ENCODE assay signal across 14 cellular contexts in the genomic region with DNA sequence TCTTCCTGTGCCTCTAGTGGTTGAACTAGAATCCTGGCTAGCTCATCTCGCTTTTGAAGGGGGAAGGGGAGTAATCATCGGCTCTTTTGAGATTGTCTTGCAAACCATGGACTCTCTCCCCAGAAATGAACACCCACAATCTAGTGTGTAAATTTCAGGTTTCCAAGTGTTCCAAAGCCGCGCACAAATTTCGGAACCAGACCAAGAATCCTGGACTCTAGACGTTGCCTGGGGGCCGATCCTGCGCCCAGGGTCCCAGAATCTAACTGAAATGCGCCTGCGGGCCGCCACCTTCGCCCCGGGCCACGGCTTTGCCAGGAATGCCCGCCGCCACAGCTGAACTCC. TPM values are rescaled to one million over a fixed set of nuclear protein-coding genes. Genes with fewer than 3 reads are reported as not detected.
DNase-seq lines count a peak whose midpoint lies in the region; ATAC-seq and TF ChIP-seq lines count a peak whose summit lies in the region.
"Had no signal": no experiment of that assay in that cellular context is flagged by ENCODE, and none has a peak within 500 bp of the region (broad histone marks: within the 10 kb centered on the region; RNA-seq: fewer than 3 reads in every experiment).

No MANE protein-coding gene starts in this region.

- TF ChIP-seq CTCF in suprapubic skin (IDR thresholded peaks at IDR 0.05), result no peak

- DNase-seq in activated T-cell treated with anti-CD3 and anti-CD28 coated beads, Interleukin-2, amount 50 U/mL, for 4 hours, result no peak
- DNase-seq in activated T-cell treated with anti-CD3 and anti-CD28 coated beads, Interleukin-2, amount 50 U/mL, for 48 hours, result no peak
- no peak for DNase-seq in activated naive CD8-positive, alpha-beta T cell treated with anti-CD3 and anti-CD28 coated beads for 36 hours
- DNase-seq in suprapubic skin (ENCODE audit: low spot score in 2 of 2) (no peak), NCI-H2171 (lab: John Stamatoyannopoulos, UW) (no peak), GDM1 (lab: John Stamatoyannopoulos, UW) (no peak), medulla oblongata (ENCODE audit: extremely low spot score) (no peak)
- DNase-seq: activated CD4-positive, alpha-beta T cell treated with anti-CD3 and anti-CD28 coated beads for 1 hour; activated gamma-delta T cell treated with Interleukin-2 at 50 U/mL for 16 hours; NCI-H226; SIG-M5 had no signal

- TF ChIP-seq EP300 in suprapubic skin (IDR thresholded peaks at IDR 0.05), result no peak

- H3K27ac ChIP-seq in iPS-20b (ENCODE audit: low read length), result no peak overlapping the region
- no peak overlapping the region for H3K27ac ChIP-seq in suprapubic skin

- H3K4me3 Mint-ChIP-seq in activated T-cell treated with anti-CD3 and anti-CD28 coated beads, Interleukin-2, amount 50 U/mL, for 4 hours, result peak overlapping the region; percentile 19
- H3K4me3 Mint-ChIP-seq in activated naive CD8-positive, alpha-beta T cell treated with anti-CD3 and anti-CD28 coated beads for 36 hours, result peak overlapping the region; percentile 12

- no peak overlapping the region for H3K9ac ChIP-seq in iPS-20b (ENCODE audit: low read depth, low read length)

- no peak overlapping the region for H3K27ac Mint-ChIP-seq in activated naive CD8-positive, alpha-beta T cell treated with anti-CD3 and anti-CD28 coated beads for 36 hours

- H3K27me3 ChIP-seq in iPS-20b (ENCODE audit: insufficient read depth, low read length), result peaks cover 93% of the 10 kb centered on the region
- H3K27me3 ChIP-seq in suprapubic skin, result peaks cover 87% of the 10 kb centered on the region

- no peaks in the 10 kb centered on the region for H3K36me3 Mint-ChIP-seq in activated T-cell treated with anti-CD3 and anti-CD28 coated beads, Interleukin-2, amount 50 U/mL, for 4 hours (ENCODE audit: insufficient read depth)
- no peaks in the 10 kb centered on the region for H3K36me3 Mint-ChIP-seq in activated naive CD8-positive, alpha-beta T cell treated with anti-CD3 and anti-CD28 coated beads for 36 hours

- H3K9me3 Mint-ChIP-seq in activated T-cell treated with anti-CD3 and anti-CD28 coated beads, Interleukin-2, amount 50 U/mL, for 4 hours, result no peaks in the 10 kb centered on the region
- H3K9me3 Mint-ChIP-seq in activated naive CD8-positive, alpha-beta T cell treated with anti-CD3 and anti-CD28 coated beads for 36 hours, result no peaks in the 10 kb centered on the region

- H3K4me3 ChIP-seq in iPS-20b (ENCODE audit: low read length) (peak overlapping the region; percentile 55), suprapubic skin (peak overlapping the region; percentile 38)

- H3K36me3 ChIP-seq in iPS-20b (ENCODE audit: insufficient read depth, low read depth, low read length), result no peaks in the 10 kb centered on the region
- no peaks in the 10 kb centered on the region for H3K36me3 ChIP-seq in suprapubic skin

- peaks cover 72% of the 10 kb centered on the region for H3K27me3 Mint-ChIP-seq in activated T-cell treated with anti-CD3 and anti-CD28 coated beads, Interleukin-2, amount 50 U/mL, for 4 hours (ENCODE audit: low read depth)
- peaks cover 87% of the 10 kb centered on the region for H3K27me3 Mint-ChIP-seq in activated naive CD8-positive, alpha-beta T cell treated with anti-CD3 and anti-CD28 coated beads for 36 hours

- peaks cover 21% of the 10 kb centered on the region for H3K4me1 Mint-ChIP-seq in activated T-cell treated with anti-CD3 and anti-CD28 coated beads, Interleukin-2, amount 50 U/mL, for 4 hours (ENCODE audit: low read depth)
- H3K4me1 Mint-ChIP-seq in activated naive CD8-positive, alpha-beta T cell treated with anti-CD3 and anti-CD28 coated beads for 36 hours, result peaks cover 17% of the 10 kb centered on the region

- ATAC-seq in activated T-cell treated with anti-CD3 and anti-CD28 coated beads, Interleukin-2, amount 50 U/mL, for 4 hours, result no peak

- 9% methylated on average over 8 of the region's 16 CpGs for WGBS in suprapubic skin

- H3K4me1 ChIP-seq in iPS-20b (ENCODE audit: insufficient read depth, low read length) (0 out of 2 replicates have a peak, but pooled peaks cover 2% of the 10 kb centered on the region), suprapubic skin (peaks cover 37% of the 10 kb centered on the region)

- no peak for TF ChIP-seq POLR2A in suprapubic skin (IDR thresholded peaks at IDR 0.05)

- H3K9me3 ChIP-seq in iPS-20b (ENCODE audit: insufficient read depth, low read depth, low read length) (peaks cover 11% of the 10 kb centered on the region; the same call in 1 of the 2 replicates), suprapubic skin (no peaks in the 10 kb centered on the region)

RNA-seq across cellular contexts. Expression of gene FOXE1, which starts 4.8 kb away (rescaled TPM):
- not detected for total RNA-seq in activated T-cell treated with anti-CD3 and anti-CD28 coated beads, Interleukin-2, amount 50 U/mL, for 4 hours
- not detected for total RNA-seq in activated naive CD8-positive, alpha-beta T cell treated with anti-CD3 and anti-CD28 coated beads for 36 hours
- 1 to 10 TPM in 3 of 4 donors, under 1 TPM in 1; 0.48 to 3.9 (median 2.0) TPM for total RNA-seq in suprapubic skin
- total RNA-seq: LHCN-M2, osteoblast had no signal
